Comparison of ENCODE assay signal across 11 cellular contexts in genomic region chr19:29526730-29527499, GRCh38. TPM values are rescaled to one million over a fixed set of nuclear protein-coding genes. Genes with fewer than 3 reads are reported as not detected.
DNase-seq lines count a peak whose midpoint lies in the region; ATAC-seq and TF ChIP-seq lines count a peak whose summit lies in the region.
"Had no signal": no experiment of that assay in that cellular context is flagged by ENCODE, and none has a peak within 500 bp of the region (broad histone marks: within the 10 kb centered on the region; RNA-seq: fewer than 3 reads in every experiment).

No MANE protein-coding gene starts in this region.

- no peak overlapping the region for H3K4me3 Mint-ChIP-seq in activated CD4-positive, alpha-beta T cell treated with anti-CD3 and anti-CD28 coated beads for 36 hours

- no peak overlapping the region for H2AFZ ChIP-seq in hepatocyte

- peak; percentile 32 for ATAC-seq in activated CD4-positive, alpha-beta T cell treated with anti-CD3 and anti-CD28 coated beads for 36 hours
- no peak for ATAC-seq in HG03432 (IDR thresholded peaks at IDR 0.05; ENCODE audit: unreplicated experiment)

- peaks cover 89% of the 10 kb centered on the region for H3K27me3 ChIP-seq in hepatocyte

- no peaks in the 10 kb centered on the region for H3K79me2 ChIP-seq in hepatocyte

- H3K9me2 ChIP-seq in hepatocyte (replicated peaks; ENCODE audit: insufficient read depth) = no peaks in the 10 kb centered on the region

- H3K4me2 ChIP-seq in hepatocyte = peak overlapping the region; percentile 81

- POLR2A ChIA-PET in activated CD4-positive, alpha-beta T cell treated with anti-CD3 and anti-CD28 coated beads for 36 hours (lab: Charles Lee) = no interaction called here

- CTCF ChIA-PET in activated CD4-positive, alpha-beta T cell treated with anti-CD3 and anti-CD28 coated beads for 36 hours (lab: Charles Lee) = interaction anchor here (0.7 to 1.7 kb wide), 5 partner anchors 16 to 378 kb away, joined by 3 to 4 read pairs (median 3); no protein-coding TSS in a partner anchor

- WGBS in hepatocyte (ENCODE audit: low lambda C conversion rate, missing lambda C conversion rate) = 1% methylated on average over 74 of the region's 79 CpGs

- H3K4me1 Mint-ChIP-seq in activated CD4-positive, alpha-beta T cell treated with anti-CD3 and anti-CD28 coated beads for 36 hours = peaks cover 22% of the 10 kb centered on the region

- H3K27me3 Mint-ChIP-seq in activated CD4-positive, alpha-beta T cell treated with anti-CD3 and anti-CD28 coated beads for 36 hours = peaks cover 65% of the 10 kb centered on the region

- peak; percentile 73 for DNase-seq in activated CD4-positive, alpha-beta T cell treated with anti-CD3 and anti-CD28 coated beads for 36 hours
- no peak for DNase-seq in activated CD4-positive, alpha-beta T cell treated with anti-CD3 and anti-CD28 coated beads for 1 hour
- DNase-seq in NCI-H345 (lab: John Stamatoyannopoulos, UW) = peak; percentile 69
- DNase-seq in hepatocyte (ENCODE audit: low spot score) = no peak
- DNase-seq in stimulated activated CD8-positive, alpha-beta memory T cell treated with anti-CD3 and anti-CD28 coated beads, Interleukin-2, amount 100 ng/mL, for 48 hours (ENCODE audit: low read depth in 2 of 2) = peak; percentile 29 to 32
- no peak for DNase-seq in NCI-H510A (lab: John Stamatoyannopoulos, UW)
- DNase-seq in amniotic stem cell (lab: John Stamatoyannopoulos, UW) = no peak

- H4K20me1 ChIP-seq in hepatocyte (ENCODE audit: insufficient read depth, poor library complexity, severe bottlenecking) = no peaks in the 10 kb centered on the region

- intact Hi-C loops in activated CD4-positive, alpha-beta T cell treated with anti-CD3 and anti-CD28 coated beads for 36 hours (cut with DNase I, micrococcal nuclease) = loop anchor here (5.0 to 10.0 kb wide), 7 partner anchors 60 to 1825 kb away; partner anchors contain the start of gene UQCRFS1 (in 1 of the 2)

- H3K4me3 ChIP-seq in hepatocyte = no peak overlapping the region
- H3K4me3 ChIP-seq: pancreas had no signal

- H3K36me3 ChIP-seq in hepatocyte (replicated peaks; ENCODE audit: insufficient read depth, low read depth) = no peaks in the 10 kb centered on the region
- H3K36me3 ChIP-seq: pancreas had no signal

- no peak overlapping the region for H3K27ac ChIP-seq in hepatocyte
- H3K27ac ChIP-seq: pancreas had no signal

- H3K9me3 ChIP-seq in hepatocyte (ENCODE audit: low read depth) = no peaks in the 10 kb centered on the region
- H3K9me3 ChIP-seq: pancreas had no signal

- peaks cover 5% of the 10 kb centered on the region for H3K36me3 Mint-ChIP-seq in activated CD4-positive, alpha-beta T cell treated with anti-CD3 and anti-CD28 coated beads for 36 hours (ENCODE audit: low read depth)

- TF ChIP-seq CTCF in hepatocyte (IDR thresholded peaks at IDR 0.05; ENCODE audit: poor library complexity) = no peak

- H3K27ac Mint-ChIP-seq in activated CD4-positive, alpha-beta T cell treated with anti-CD3 and anti-CD28 coated beads for 36 hours = no peak overlapping the region

- H3K9me3 Mint-ChIP-seq in activated CD4-positive, alpha-beta T cell treated with anti-CD3 and anti-CD28 coated beads for 36 hours (ENCODE audit: low read depth) = no peaks in the 10 kb centered on the region

- peaks cover 11% of the 10 kb centered on the region for H3K4me1 ChIP-seq in hepatocyte (ENCODE audit: insufficient read depth)
- H3K4me1 ChIP-seq: pancreas had no signal

RNA-seq across cellular contexts. Expression of gene VSTM2B, which starts 1.1 kb away (rescaled TPM):
- not detected for total RNA-seq in activated CD4-positive, alpha-beta T cell treated with anti-CD3 and anti-CD28 coated beads for 36 hours
- 0.47 and 1.2 TPM in 2 replicates for total RNA-seq in hepatocyte
- polyA plus RNA-seq in hepatocyte = 0.34 and 1.1 TPM in 2 replicates
- total RNA-seq: LHCN-M2, pancreas had no signal
- polyA plus RNA-seq: BJ had no signal

Comparison
In these comparisons a context has a peak if more than half of its experiments do, and no peak if none do; other contexts are left out.
1. DNase-seq: peak in activated CD4-positive, alpha-beta T cell treated with anti-CD3 and anti-CD28 coated beads for 36 hours (single experiment), NCI-H345 (single experiment) and stimulated activated CD8-positive, alpha-beta memory T cell treated with anti-CD3 and anti-CD28 coated beads, Interleukin-2, amount 100 ng/mL, for 48 hours (2 of 2); none in activated CD4-positive, alpha-beta T cell treated with anti-CD3 and anti-CD28 coated beads for 1 hour (single experiment), hepatocyte (single experiment), NCI-H510A (single experiment) and amniotic stem cell (single experiment).